Comparison of ENCODE assay signal across 8 cellular contexts in genomic region chr5:74865799-74866652, GRCh38. TPM values are rescaled to one million over a fixed set of nuclear protein-coding genes. Genes with fewer than 3 reads are reported as not detected.
DNase-seq lines count a peak whose midpoint lies in the region; ATAC-seq and TF ChIP-seq lines count a peak whose summit lies in the region.

FAM169A (minus strand) TSS chr5:74866387; CDS start chr5:74841676, 24,711 bp downstream.

- POLR2A ChIA-PET in PC-9 (lab: Charles Lee; ENCODE audit: unreplicated experiment): interaction anchor here (0.6 kb wide), 1 partner anchor 471 kb away, joined by 4 read pairs; the partner anchor contains the start of gene HMGCR

- no peaks in the 10 kb centered on the region for H4K20me1 ChIP-seq in PC-9 (ENCODE audit: insufficient read depth)

- H3K79me2 ChIP-seq in PC-9 (ENCODE audit: low read depth): 0 out of 2 replicates have a peak, but pooled peaks cover 3% of the 10 kb centered on the region

- BruUV-seq in PC-9 (replicated peaks; lab: Mats Ljungman, UMichigan): no TSS peak

- H3K27me3 Mint-ChIP-seq in osteocyte (ENCODE audit: unreplicated experiment): no peaks in the 10 kb centered on the region

- no peaks in the 10 kb centered on the region for H3K36me3 Mint-ChIP-seq in osteocyte (ENCODE audit: unreplicated experiment)

- no peaks in the 10 kb centered on the region for H3K9me3 Mint-ChIP-seq in osteocyte (ENCODE audit: unreplicated experiment)

- in situ Hi-C loops in G401 (cut with HindIII; ENCODE audit: low sequenced_read_pairs): no loop called here

- WGBS in urinary bladder: under 1% methylated on average over 127 of the region's 127 CpGs

- ATAC-seq in HG02571 (IDR thresholded peaks at IDR 0.05; ENCODE audit: unreplicated experiment): peak; percentile 47

- H3K27ac ChIP-seq in PC-9: no peak within 1 kb of the TSS
- no peak within 1 kb of the TSS for H3K27ac ChIP-seq in urinary bladder (ENCODE audit: low read depth)

- H3K4me3 Mint-ChIP-seq in osteocyte (ENCODE audit: unreplicated experiment): peak within 1 kb of the TSS; percentile 83

- H3K4me3 ChIP-seq in PC-9 (peak within 1 kb of the TSS; percentile 95), urinary bladder (ENCODE audit: low read depth, low read length) (peak within 1 kb of the TSS; percentile 77)

- no peaks in the 10 kb centered on the region for H3K9me2 ChIP-seq in PC-9 (ENCODE audit: insufficient read depth)

- H3K27me3 ChIP-seq in PC-9 (ENCODE audit: insufficient read depth, low read depth): no peaks in the 10 kb centered on the region

- H3K9me3 ChIP-seq in PC-9 (ENCODE audit: insufficient read depth, low read depth): no peaks in the 10 kb centered on the region

- H3K4me1 ChIP-seq in PC-9 (replicated peaks; ENCODE audit: insufficient read depth) (peaks cover 9% of the 10 kb centered on the region), urinary bladder (ENCODE audit: insufficient read depth) (no peaks in the 10 kb centered on the region)

- DNase-seq in G401 (ENCODE audit: low spot score) (peak; percentile 56), PC-9 (peak; percentile 41 to 68), activated gamma-delta T cell treated with Interleukin-2 at 50 U/mL for 16 hours (peak; percentile 50), glomerular visceral epithelial cell (ENCODE audit: extremely low spot score) (peak; percentile 68), osteocyte (ENCODE audit: extremely low spot score, unreplicated experiment) (no peak), DMS79 treated with DMSO at 0.1 percent for 48 hours (lab: John Stamatoyannopoulos, UW) (no peak)

- peak within 1 kb of the TSS; percentile 82 for H3K4me2 ChIP-seq in PC-9

- CTCF ChIA-PET in PC-9 (lab: Charles Lee): interaction anchor here (0.5 to 0.7 kb wide), 2 partner anchors 37 to 202 kb away, joined by 3 to 4 read pairs; no protein-coding TSS in a partner anchor

- TF ChIP-seq CTCF in PC-9 (conservative IDR thresholded peaks at IDR 0.05) (no peak), osteocyte (IDR thresholded peaks at IDR 0.05) (peak; percentile 6)

- peak within 1 kb of the TSS; percentile 74 for H3K27ac Mint-ChIP-seq in osteocyte (ENCODE audit: unreplicated experiment)

- H2AFZ ChIP-seq in PC-9: peak within 1 kb of the TSS; percentile 98

- H3K36me3 ChIP-seq in PC-9 (ENCODE audit: low read depth) (no peaks in the 10 kb centered on the region), urinary bladder (ENCODE audit: insufficient read depth) (no peaks in the 10 kb centered on the region)

- H3F3A ChIP-seq in PC-9 (ENCODE audit: insufficient read depth, low read depth): peaks cover 16% of the 10 kb centered on the region; the same call in 1 of the 2 replicates

- intact Hi-C loops in PC-9 (cut with micrococcal nuclease; ENCODE audit: unreplicated experiment): loop anchor here (10.0 kb wide), 1 partner anchor 101 kb away; the partner anchor contains the start of genes GFM2 and NSA2

- peaks cover 31% of the 10 kb centered on the region for H3K4me1 Mint-ChIP-seq in osteocyte (ENCODE audit: unreplicated experiment)

RNA-seq across cellular contexts. Expression of gene FAM169A, which starts in this region (rescaled TPM):
- 247 and 301 TPM in 2 replicates for total RNA-seq in G401 (2014; rRNA removed; shearing (Covaris generic))
- total RNA-seq in PC-9 (2021): 2.1 and 3.9 TPM in 2 replicates
- 2.7 and 3.6 TPM in 2 replicates for total RNA-seq in osteocyte
- 9.0 TPM for total RNA-seq in urinary bladder
- 1.1 TPM for polyA plus RNA-seq in urinary bladder

Comparison
In these comparisons a context has a peak if more than half of its experiments do, and no peak if none do; other contexts are left out.
1. RNA of gene FAM169A (total RNA-seq): 247 to 301 TPM in G401; 9.0 TPM in urinary bladder (single experiment), 2.7 to 3.6 TPM in osteocyte and 2.1 to 3.9 TPM in PC-9; every median in the first group is over 10 times any median in the second.
2. DNase-seq: peak in G401 (single experiment), PC-9 (2 of 2), activated gamma-delta T cell treated with Interleukin-2 at 50 U/mL for 16 hours (single experiment) and glomerular visceral epithelial cell (single experiment); none in osteocyte (single experiment) and DMS79 treated with DMSO at 0.1 percent for 48 hours (single experiment).